Comparison of ENCODE assay signal across 1 cellular context in the genomic region with DNA sequence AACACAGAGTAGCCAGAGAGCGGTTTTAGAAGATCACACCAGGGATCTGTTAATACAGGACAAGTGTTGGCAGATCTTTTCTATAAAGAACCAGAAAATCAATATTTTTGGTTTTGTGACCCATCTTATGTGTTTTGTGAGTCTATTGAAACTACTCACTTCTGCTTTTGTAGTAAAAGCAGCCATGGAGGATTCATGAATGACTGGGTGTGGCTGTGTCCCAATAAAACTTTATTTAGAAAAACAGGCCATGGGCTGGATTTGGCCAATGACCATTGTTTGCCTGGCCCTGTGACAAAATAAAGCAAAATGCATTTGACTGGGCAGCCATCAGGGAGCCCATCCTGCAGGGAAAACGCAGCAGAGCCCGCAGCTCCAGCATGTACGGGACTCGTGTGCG.
TF ChIP-seq lines count a peak whose summit lies in the region.

No MANE protein-coding gene starts in this region.

TF ChIP-seq in HepG2, 621 proteins besides CTCF, POLR2A, EP300 and RAD21:
- TF ChIP-seq, protein P1, sequence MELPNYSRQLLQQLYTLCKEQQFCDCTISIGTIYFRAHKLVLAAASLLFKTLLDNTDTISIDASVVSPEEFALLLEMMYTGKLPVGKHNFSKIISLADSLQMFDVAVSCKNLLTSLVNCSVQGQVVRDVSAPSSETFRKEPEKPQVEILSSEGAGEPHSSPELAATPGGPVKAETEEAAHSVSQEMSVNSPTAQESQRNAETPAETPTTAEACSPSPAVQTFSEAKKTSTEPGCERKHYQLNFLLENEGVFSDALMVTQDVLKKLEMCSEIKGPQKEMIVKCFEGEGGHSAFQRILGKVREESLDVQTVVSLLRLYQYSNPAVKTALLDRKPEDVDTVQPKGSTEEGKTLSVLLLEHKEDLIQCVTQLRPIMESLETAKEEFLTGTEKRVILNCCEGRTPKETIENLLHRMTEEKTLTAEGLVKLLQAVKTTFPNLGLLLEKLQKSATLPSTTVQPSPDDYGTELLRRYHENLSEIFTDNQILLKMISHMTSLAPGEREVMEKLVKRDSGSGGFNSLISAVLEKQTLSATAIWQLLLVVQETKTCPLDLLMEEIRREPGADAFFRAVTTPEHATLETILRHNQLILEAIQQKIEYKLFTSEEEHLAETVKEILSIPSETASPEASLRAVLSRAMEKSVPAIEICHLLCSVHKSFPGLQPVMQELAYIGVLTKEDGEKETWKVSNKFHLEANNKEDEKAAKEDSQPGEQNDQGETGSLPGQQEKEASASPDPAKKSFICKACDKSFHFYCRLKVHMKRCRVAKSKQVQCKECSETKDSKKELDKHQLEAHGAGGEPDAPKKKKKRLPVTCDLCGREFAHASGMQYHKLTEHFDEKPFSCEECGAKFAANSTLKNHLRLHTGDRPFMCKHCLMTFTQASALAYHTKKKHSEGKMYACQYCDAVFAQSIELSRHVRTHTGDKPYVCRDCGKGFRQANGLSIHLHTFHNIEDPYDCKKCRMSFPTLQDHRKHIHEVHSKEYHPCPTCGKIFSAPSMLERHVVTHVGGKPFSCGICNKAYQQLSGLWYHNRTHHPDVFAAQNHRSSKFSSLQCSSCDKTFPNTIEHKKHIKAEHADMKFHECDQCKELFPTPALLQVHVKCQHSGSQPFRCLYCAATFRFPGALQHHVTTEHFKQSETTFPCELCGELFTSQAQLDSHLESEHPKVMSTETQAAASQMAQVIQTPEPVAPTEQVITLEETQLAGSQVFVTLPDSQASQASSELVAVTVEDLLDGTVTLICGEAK (IDR thresholded peaks at IDR 0.05): no peak
- TF ChIP-seq, protein P1 (CRISPR knock-in tag; IDR thresholded peaks at IDR 0.05): peak; percentile 39; the same call in 1 of the 2 replicates
- no peak for TF ChIP-seq DNMT1 (CRISPR knock-in tag; IDR thresholded peaks at IDR 0.05)
